In the genomic region with DNA sequence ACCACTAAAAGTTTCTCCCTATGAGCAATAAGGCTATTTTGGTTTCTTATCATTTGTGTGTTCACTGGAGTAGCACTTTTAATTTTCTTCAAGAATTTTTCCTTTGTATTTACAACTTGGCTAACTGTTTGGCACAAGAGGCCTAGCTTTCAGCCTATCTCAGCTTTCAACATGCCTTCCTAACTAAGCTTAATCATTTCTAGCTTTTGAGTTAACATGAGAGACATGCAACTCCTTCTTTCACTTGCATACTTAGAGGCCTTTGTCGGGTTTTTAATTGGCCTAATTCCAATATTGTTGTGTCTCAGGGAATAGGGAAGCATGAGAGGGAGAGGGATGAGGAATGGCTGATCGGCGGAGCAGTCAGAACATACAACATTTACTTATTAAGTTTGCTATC, we compare ENCODE assay signal across 17 cellular contexts.
DNase-seq lines count a peak whose midpoint lies in the region; ATAC-seq and TF ChIP-seq lines count a peak whose summit lies in the region.
"Had no signal": no experiment of that assay in that cellular context is flagged by ENCODE, and none has a peak within 500 bp of the region (broad histone marks: within the 10 kb centered on the region; RNA-seq: fewer than 3 reads in every experiment).

No MANE protein-coding gene starts in this region.

- H3K27me3 ChIP-seq in left ventricle myocardium inferior (ENCODE audit: low read depth) (no peaks in the 10 kb centered on the region), thyroid gland (no peaks in the 10 kb centered on the region), endodermal cell (ENCODE audit: control insufficient read depth, insufficient read depth, low read length, poor library complexity, severe bottlenecking) (no peaks in the 10 kb centered on the region)

- DNase-seq in left ventricle myocardium superior: no peak
- DNase-seq in left ventricle myocardium inferior: no peak
- peak; percentile 39 for DNase-seq in epithelial cell of proximal tubule (ENCODE audit: low read depth)
- DNase-seq in iris pigment epithelial cell (ENCODE audit: low read depth): peak; percentile 3
- DNase-seq in thyroid gland: no peak
- DNase-seq in endodermal cell: no peak
- no peak for DNase-seq in DMS79 treated with DMSO at 0.1 percent for 48 hours (lab: John Stamatoyannopoulos, UW)
- DNase-seq in progenitor cell of endocrine pancreas (ENCODE audit: low spot score, unreplicated experiment): no peak
- DNase-seq: COR-L47, DMS153, NCI-H1436, NCI-H2107, NCI-H345, SHP77 treated with DMSO at 0.1 percent for 48 hours had no signal

- H3K4me1 Mint-ChIP-seq in endodermal cell (no peaks in the 10 kb centered on the region), progenitor cell of endocrine pancreas (ENCODE audit: low read depth) (no peaks in the 10 kb centered on the region)

- peaks cover 49% of the 10 kb centered on the region for H3K9me3 Mint-ChIP-seq in endodermal cell
- H3K9me3 Mint-ChIP-seq in progenitor cell of endocrine pancreas (ENCODE audit: low read depth): peaks cover 17% of the 10 kb centered on the region

- WGBS in thyroid gland, 2 donors: 46 to 59% methylated on average over 3 of the region's 3 CpGs
- WGBS in endodermal cell (ENCODE audit: insufficient coverage in 1 of 2, insufficient read length in 1 of 2), 2 experiments: no CpG with 5 or more reads among the region's 3 CpGs

- no peak overlapping the region for H3K4me3 Mint-ChIP-seq in endodermal cell
- H3K4me3 Mint-ChIP-seq in progenitor cell of endocrine pancreas (ENCODE audit: low read depth): no peak overlapping the region
- H3K4me3 Mint-ChIP-seq: CD14-positive monocyte had no signal

- H3K27ac Mint-ChIP-seq in endodermal cell: no peak overlapping the region
- no peak overlapping the region for H3K27ac Mint-ChIP-seq in progenitor cell of endocrine pancreas

- no peak overlapping the region for H3K4me3 ChIP-seq in left ventricle myocardium inferior
- H3K4me3 ChIP-seq in epithelial cell of proximal tubule (ENCODE audit: low read depth, low read length): no peak overlapping the region
- no peak overlapping the region for H3K4me3 ChIP-seq in thyroid gland (replicated peaks in 1 of 3)
- H3K4me3 ChIP-seq in endodermal cell (ENCODE audit: low read length): no peak overlapping the region

- TF ChIP-seq POLR2A in thyroid gland (IDR thresholded peaks at IDR 0.05): no peak

- no peaks in the 10 kb centered on the region for H3K27me3 Mint-ChIP-seq in endodermal cell (ENCODE audit: insufficient read depth)
- H3K27me3 Mint-ChIP-seq in progenitor cell of endocrine pancreas: no peaks in the 10 kb centered on the region

- no peaks in the 10 kb centered on the region for H3K36me3 ChIP-seq in left ventricle myocardium inferior
- no peaks in the 10 kb centered on the region for H3K36me3 ChIP-seq in thyroid gland
- no peaks in the 10 kb centered on the region for H3K36me3 ChIP-seq in endodermal cell (ENCODE audit: control insufficient read depth, insufficient read depth, low read length)

- H3K4me1 ChIP-seq in left ventricle myocardium inferior: no peaks in the 10 kb centered on the region
- peaks cover 4 to 28% of the 10 kb centered on the region in 2 donors for H3K4me1 ChIP-seq in thyroid gland
- H3K4me1 ChIP-seq in endodermal cell (ENCODE audit: control insufficient read depth, insufficient read depth, low read length): no peaks in the 10 kb centered on the region

- H3K9ac ChIP-seq in endodermal cell (ENCODE audit: extremely low read depth, low read length, poor library complexity, severe bottlenecking): no peak overlapping the region

- peak; percentile 50 for ATAC-seq in left ventricle myocardium superior
- ATAC-seq: HCT116, Panc1 had no signal

- H3K36me3 Mint-ChIP-seq in endodermal cell (ENCODE audit: low read depth) (no peaks in the 10 kb centered on the region), progenitor cell of endocrine pancreas (ENCODE audit: insufficient read depth) (no peaks in the 10 kb centered on the region)

- no peaks in the 10 kb centered on the region for H3K9me3 ChIP-seq in left ventricle myocardium inferior (replicated peaks)
- H3K9me3 ChIP-seq in thyroid gland: no peaks in the 10 kb centered on the region
- H3K9me3 ChIP-seq in endodermal cell (ENCODE audit: control insufficient read depth, low read length): no peaks in the 10 kb centered on the region

- intact Hi-C loops in left ventricle myocardium superior (cut with micrococcal nuclease) (no loop called here), left ventricle myocardium inferior (cut with micrococcal nuclease) (no loop called here), thyroid gland (cut with DNase I) (no loop called here)

- TF ChIP-seq CTCF in left ventricle myocardium inferior (IDR thresholded peaks at IDR 0.05; ENCODE audit: borderline replicate concordance): no peak
- TF ChIP-seq CTCF in epithelial cell of proximal tubule (conservative IDR thresholded peaks at IDR 0.05; ENCODE audit: low read depth, low read length): no peak
- no peak for TF ChIP-seq CTCF in thyroid gland (IDR thresholded peaks at IDR 0.05)
- TF ChIP-seq CTCF in endodermal cell (conservative IDR thresholded peaks at IDR 0.05): no peak
- TF ChIP-seq CTCF in progenitor cell of endocrine pancreas (IDR thresholded peaks at IDR 0.05; ENCODE audit: unreplicated experiment): no peak

- H3K27ac ChIP-seq in left ventricle myocardium inferior (replicated peaks) (no peak overlapping the region), thyroid gland (peak overlapping the region in 2 of 3 donors; percentile 34 to 36), endodermal cell (ENCODE audit: low read depth, low read length) (no peak overlapping the region)

Comparison
In these comparisons a context has a peak if more than half of its experiments do, and no peak if none do; other contexts are left out.
1. DNase-seq: peak in epithelial cell of proximal tubule (single experiment) and iris pigment epithelial cell (single experiment); none in left ventricle myocardium superior (single experiment), left ventricle myocardium inferior (single experiment), thyroid gland (0 of 2), endodermal cell (single experiment), DMS79 treated with DMSO at 0.1 percent for 48 hours (single experiment) and progenitor cell of endocrine pancreas (single experiment).
2. H3K27ac ChIP-seq: peak in thyroid gland (2 of 3); none in left ventricle myocardium inferior (single experiment) and endodermal cell (single experiment).